In the genomic region with DNA sequence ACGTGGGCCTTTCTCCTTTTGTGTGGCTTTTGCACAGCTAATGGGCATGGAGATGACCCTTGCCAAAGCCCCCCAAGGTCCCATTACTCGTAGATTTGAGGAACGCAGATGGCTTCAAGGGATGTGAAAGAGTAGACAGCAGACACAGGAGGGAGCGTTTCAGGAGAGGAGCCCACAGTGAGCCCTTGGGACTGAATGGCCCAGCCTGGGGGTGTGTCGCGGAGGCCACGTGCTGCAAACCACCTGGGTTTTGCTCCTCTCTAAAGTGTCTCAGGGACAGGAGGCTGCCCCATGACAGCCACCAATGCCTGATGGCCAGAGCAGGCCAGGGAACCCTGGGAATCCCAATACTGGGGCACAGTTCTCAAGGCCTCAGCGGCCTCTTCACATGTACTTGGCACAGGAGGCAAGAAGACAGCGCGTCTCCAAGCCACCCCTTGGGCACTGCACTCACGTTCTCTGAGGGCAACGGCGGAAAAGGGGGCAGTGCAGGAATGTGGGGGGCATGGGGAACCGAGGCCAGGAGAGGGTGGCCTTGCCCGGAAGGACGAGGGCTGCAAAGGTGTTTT, we compare ENCODE assay signal across 17 cellular contexts.
DNase-seq lines count a peak whose midpoint lies in the region; ATAC-seq and TF ChIP-seq lines count a peak whose summit lies in the region.
"Had no signal": no experiment of that assay in that cellular context is flagged by ENCODE, and none has a peak within 500 bp of the region (broad histone marks: within the 10 kb centered on the region; RNA-seq: fewer than 3 reads in every experiment).

No MANE protein-coding gene starts in this region.

- H3K27ac Mint-ChIP-seq in activated CD4-positive, alpha-beta T cell treated with anti-CD3 and anti-CD28 coated beads, Interleukin-2, amount 10 ng/mL, durations not matched to agents 7 days and 5 days, result peak overlapping the region; percentile 13
- no peak overlapping the region for H3K27ac Mint-ChIP-seq in chondrocyte (ENCODE audit: unreplicated experiment)

- no CpG with 5 or more reads among the region's 16 CpGs for WGBS in mesendoderm (ENCODE audit: extremely low coverage, insufficient coverage, low lambda C conversion rate)

- no peaks in the 10 kb centered on the region for H3K79me2 ChIP-seq in mesendoderm (ENCODE audit: control insufficient read depth, insufficient read depth, low read length)

- TF ChIP-seq POLR2A in gastrocnemius medialis (IDR thresholded peaks at IDR 0.05), result no peak

- no peaks in the 10 kb centered on the region for H3K27me3 ChIP-seq in mesendoderm (ENCODE audit: insufficient read depth, low read length, poor library complexity)
- H3K27me3 ChIP-seq in gastrocnemius medialis, result peaks cover 16 to 22% (median 18%) of the 10 kb centered on the region in 3 donors

- H2BK5ac ChIP-seq in mesendoderm (ENCODE audit: low read length), result peak overlapping the region; percentile 2

- TF ChIP-seq CTCF in chondrocyte (IDR thresholded peaks at IDR 0.05) (no peak), gastrocnemius medialis (IDR thresholded peaks at IDR 0.05 in 4 of 5, conservative IDR thresholded peaks at IDR 0.05 in 1 of 5) (no peak), GM13977 (IDR thresholded peaks at IDR 0.05; ENCODE audit: extremely low read depth, insufficient read depth, missing control alignments) (no peak)

- in situ Hi-C loops in gastrocnemius medialis (cut with MboI; ENCODE audit: low sequenced_read_pairs in 4 of 4) (no loop called here), GM13977 (cut with MboI; ENCODE audit: low pct_unique_long_range_greater_than_20kb, low sequenced_read_pairs, unreplicated experiment) (no loop called here)

- H3K9me3 Mint-ChIP-seq in activated CD4-positive, alpha-beta T cell treated with anti-CD3 and anti-CD28 coated beads, Interleukin-2, amount 10 ng/mL, durations not matched to agents 7 days and 5 days, result no peaks in the 10 kb centered on the region
- no peaks in the 10 kb centered on the region for H3K9me3 Mint-ChIP-seq in chondrocyte (ENCODE audit: low read depth)

- H3K56ac ChIP-seq in mesendoderm (ENCODE audit: low read length), result no peak overlapping the region

- no peak overlapping the region for H2BK15ac ChIP-seq in mesendoderm (replicated peaks; ENCODE audit: low read depth)

- no peak for ATAC-seq in gastrocnemius medialis
- ATAC-seq: GM12878 had no signal

- no peak for DNase-seq in activated CD4-positive, alpha-beta T cell treated with anti-CD3 and anti-CD28 coated beads, Interleukin-2, amount 10 ng/mL, durations not matched to agents 7 days and 5 days
- no peak for DNase-seq in activated CD4-positive, alpha-beta T cell treated with anti-CD3 and anti-CD28 coated beads for 1 hour
- peak; percentile 63 for DNase-seq in chondrocyte (ENCODE audit: low spot score)
- DNase-seq in mesendoderm, result no peak
- DNase-seq in gastrocnemius medialis, result no peak
- no peak for DNase-seq in OCI-M2 (lab: John Stamatoyannopoulos, UW; ENCODE audit: unreplicated experiment)
- no peak for DNase-seq in GM13977 (ENCODE audit: low spot score)
- DNase-seq: 8988T, Caco-2, DMS79, Kasumi-1, NCI-H1105 treated with DMSO at 0.1 percent for 48 hours, NCI-H510A treated with DMSO at 0.1 percent for 48 hours, SHP77 had no signal

- H3K4me1 Mint-ChIP-seq in activated CD4-positive, alpha-beta T cell treated with anti-CD3 and anti-CD28 coated beads, Interleukin-2, amount 10 ng/mL, durations not matched to agents 7 days and 5 days, result peaks cover 6% of the 10 kb centered on the region
- peaks cover 22% of the 10 kb centered on the region for H3K4me1 Mint-ChIP-seq in chondrocyte (ENCODE audit: low read depth)

- intact Hi-C loops in gastrocnemius medialis (cut with DNase I; ENCODE audit: low total_unique reads), result no loop called here

- no peak overlapping the region for H3K23ac ChIP-seq in mesendoderm (ENCODE audit: low read length)

- CTCF ChIA-PET in activated CD4-positive, alpha-beta T cell treated with anti-CD3 and anti-CD28 coated beads, Interleukin-2, amount 10 ng/mL, durations not matched to agents 7 days and 5 days (lab: Charles Lee), result no interaction called here

- H3K79me1 ChIP-seq in mesendoderm (ENCODE audit: low read length), result no peaks in the 10 kb centered on the region

- H3K27ac ChIP-seq in mesendoderm (ENCODE audit: low read depth, low read length) (no peak overlapping the region), temporal lobe (ENCODE audit: low read depth, low read length) (peak overlapping the region; percentile 98), gastrocnemius medialis (no peak overlapping the region)
- H3K27ac ChIP-seq: C4-2B had no signal

- H3K27me3 Mint-ChIP-seq in activated CD4-positive, alpha-beta T cell treated with anti-CD3 and anti-CD28 coated beads, Interleukin-2, amount 10 ng/mL, durations not matched to agents 7 days and 5 days, result peaks cover 4% of the 10 kb centered on the region
- H3K27me3 Mint-ChIP-seq in chondrocyte (ENCODE audit: low read depth), result peaks cover 2% of the 10 kb centered on the region

- H3K36me3 ChIP-seq in mesendoderm (ENCODE audit: control insufficient read depth, insufficient read depth, low read length), result no peaks in the 10 kb centered on the region
- no peaks in the 10 kb centered on the region for H3K36me3 ChIP-seq in gastrocnemius medialis

- H3K18ac ChIP-seq in mesendoderm (ENCODE audit: low read length), result no peak overlapping the region

- no peaks in the 10 kb centered on the region for H3K9me3 ChIP-seq in gastrocnemius medialis
- H3K9me3 ChIP-seq: Caco-2 had no signal

- peaks cover 3% of the 10 kb centered on the region for H3K4me1 ChIP-seq in mesendoderm (ENCODE audit: control insufficient read depth, low read depth, low read length)
- H3K4me1 ChIP-seq in gastrocnemius medialis, result no peaks in the 10 kb centered on the region
- H3K4me1 ChIP-seq: Caco-2 had no signal

- POLR2A ChIA-PET in activated CD4-positive, alpha-beta T cell treated with anti-CD3 and anti-CD28 coated beads, Interleukin-2, amount 10 ng/mL, durations not matched to agents 7 days and 5 days (lab: Charles Lee), result no interaction called here

- no peak overlapping the region for H4K8ac ChIP-seq in mesendoderm (ENCODE audit: low read depth, low read length)

- no peak overlapping the region for H2BK120ac ChIP-seq in mesendoderm (ENCODE audit: low read depth, low read length)

- H3K4me3 ChIP-seq in mesendoderm (ENCODE audit: low read length) (no peak overlapping the region), gastrocnemius medialis (no peak overlapping the region)
- H3K4me3 ChIP-seq: GM12878 had no signal

- peak overlapping the region; percentile 85 for H2AK5ac ChIP-seq in mesendoderm (ENCODE audit: low read length)

- H3K4ac ChIP-seq in mesendoderm (ENCODE audit: low read depth, low read length), result no peak overlapping the region

- H4K5ac ChIP-seq in mesendoderm (ENCODE audit: low read length), result no peak overlapping the region

- H3K36me3 Mint-ChIP-seq in activated CD4-positive, alpha-beta T cell treated with anti-CD3 and anti-CD28 coated beads, Interleukin-2, amount 10 ng/mL, durations not matched to agents 7 days and 5 days (ENCODE audit: low read depth), result no peaks in the 10 kb centered on the region
- H3K36me3 Mint-ChIP-seq in chondrocyte (ENCODE audit: low read depth), result peaks cover 2% of the 10 kb centered on the region

- H3K4me2 ChIP-seq in mesendoderm (ENCODE audit: low read length), result no peak overlapping the region

- no peak overlapping the region for H3K9ac ChIP-seq in mesendoderm (ENCODE audit: low read length)

- H3K4me3 Mint-ChIP-seq in activated CD4-positive, alpha-beta T cell treated with anti-CD3 and anti-CD28 coated beads, Interleukin-2, amount 10 ng/mL, durations not matched to agents 7 days and 5 days, result no peak overlapping the region
- no peak overlapping the region for H3K4me3 Mint-ChIP-seq in chondrocyte (ENCODE audit: unreplicated experiment)
